ENCODE assay signal across 27 cellular contexts in the genomic region with DNA sequence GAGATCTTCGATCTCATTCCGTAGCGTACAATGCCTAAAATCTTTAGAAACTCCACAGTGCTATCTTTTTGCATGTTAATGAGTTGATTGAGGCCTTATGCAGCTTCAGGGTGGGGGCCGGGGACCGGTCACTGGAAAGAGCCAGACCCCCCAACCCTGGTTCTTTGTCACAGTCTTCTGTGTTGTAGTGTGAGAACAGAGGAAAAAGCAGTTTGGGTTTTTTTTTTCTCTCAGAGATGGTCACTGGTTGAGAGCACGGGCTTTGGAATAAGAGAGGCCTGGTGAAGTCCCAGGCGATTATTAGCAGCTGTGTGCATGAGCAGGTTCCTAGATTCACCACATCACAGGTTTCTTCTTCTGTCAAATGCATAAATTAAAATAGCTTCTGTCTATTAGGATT.
"Had no signal": no experiment of that assay in that cellular context is flagged by ENCODE, and none has a peak within 500 bp of the region (broad histone marks: within the 10 kb centered on the region; RNA-seq: fewer than 3 reads in every experiment).

No MANE protein-coding gene starts in this region.

- H3K9me3 ChIP-seq: colonic mucosa, esophagus squamous epithelium, lower lobe of right lung, mucosa of descending colon, prostate gland, right atrium auricular region, stomach, thyroid gland, upper lobe of left lung had no signal

- H3K4me3 ChIP-seq: colonic mucosa, esophagus squamous epithelium, lower lobe of right lung, mucosa of descending colon, prostate gland, right atrium auricular region, smooth muscle cell, stomach, thyroid gland, upper lobe of left lung had no signal

- H3K27me3 ChIP-seq: colonic mucosa, esophagus squamous epithelium, right atrium auricular region, stomach, thyroid gland, upper lobe of left lung had no signal

- DNase-seq: colonic mucosa; effector memory CD4-positive, alpha-beta T cell; erythroblast; esophagus squamous epithelium; foreskin melanocyte; glutamatergic neuron; hypothalamus; immature natural killer cell; islet precursor cell; kidney glomerular epithelial cell; left colon; left ventricle myocardium superior; lower lobe of right lung; mucosa of descending colon; naive thymus-derived CD4-positive, alpha-beta T cell; stimulated activated CD4-positive, alpha-beta T cell treated with anti-CD3 and anti-CD28 coated beads, Interleukin-12 subunit alpha, Interleukin-12 subunit beta, amount 100 ng/mL, for 4 hours; stimulated activated CD4-positive, alpha-beta T cell treated with anti-CD3 and anti-CD28 coated beads, Interleukin-1b, Interleukin-23, amount 100 ng/mL, for 48 hours; stimulated activated CD4-positive, alpha-beta T cell treated with anti-CD3 and anti-CD28 coated beads, Interleukin-4, amount 100 ng/mL, for 1 hour; stimulated activated CD8-positive, alpha-beta memory T cell treated with anti-CD3 and anti-CD28 coated beads, Interleukin-4, amount 100 ng/mL, for 48 hours; stimulated activated naive CD4-positive, alpha-beta T cell; stomach; thyroid gland; upper lobe of left lung had no signal

- H3K9ac ChIP-seq: parathyroid adenoma had no signal

- H3K27ac ChIP-seq: colonic mucosa, esophagus squamous epithelium, lower lobe of right lung, parathyroid adenoma, prostate gland, right atrium auricular region, stomach, thyroid gland, upper lobe of left lung had no signal

- H3K36me3 ChIP-seq: colonic mucosa, esophagus squamous epithelium, lower lobe of right lung, prostate gland, right atrium auricular region, stomach, thyroid gland, upper lobe of left lung had no signal

- H3K4me2 ChIP-seq: smooth muscle cell had no signal

- H3K4me1 ChIP-seq: colonic mucosa, esophagus squamous epithelium, lower lobe of right lung, parathyroid adenoma, prostate gland, right atrium auricular region, stomach, thyroid gland, upper lobe of left lung had no signal

- H2AFZ ChIP-seq: parathyroid adenoma had no signal
